ENCODE assay signal across 18 cellular contexts in genomic region chr19:56106993-56107392, GRCh38. TPM values are rescaled to one million over a fixed set of nuclear protein-coding genes. Genes with fewer than 3 reads are reported as not detected.
DNase-seq lines count a peak whose midpoint lies in the region; ATAC-seq and TF ChIP-seq lines count a peak whose summit lies in the region.
"Had no signal": no experiment of that assay in that cellular context is flagged by ENCODE, and none has a peak within 500 bp of the region (broad histone marks: within the 10 kb centered on the region; RNA-seq: fewer than 3 reads in every experiment).

No MANE protein-coding gene starts in this region.

- H3K4me3 ChIP-seq in Panc1 (ENCODE audit: low read depth in 2 of 2, low read length in 2 of 2) = peak overlapping the region in 1 of 2 experiments; percentile 41; a peak in 3 of 4 replicates
- H3K4me3 ChIP-seq in gastroesophageal sphincter = no peak overlapping the region
- H3K4me3 ChIP-seq in osteoblast (ENCODE audit: insufficient read depth, low read length) = no peak overlapping the region
- H3K4me3 ChIP-seq: right atrium auricular region, upper lobe of right lung had no signal

- H3K27me3 Mint-ChIP-seq in CD14-positive monocyte (ENCODE audit: low read depth in 3 of 3) (peaks cover 0 to 3% (median 0%) of the 10 kb centered on the region in 3 donors), HFFc6 (ENCODE audit: insufficient read depth) (peaks cover 7% of the 10 kb centered on the region)
- H3K27me3 Mint-ChIP-seq: activated naive CD4-positive, alpha-beta T cell treated with anti-CD3 and anti-CD28 coated beads, Interleukin-2, amount 50 U/mL, for 24 hours had no signal

- no peak overlapping the region for H3K4me2 ChIP-seq in osteoblast (ENCODE audit: insufficient read depth, low read length)

- no peaks in the 10 kb centered on the region for H3K9me3 ChIP-seq in Panc1 (ENCODE audit: control insufficient read depth, insufficient read depth, low read depth, low read length)
- no peaks in the 10 kb centered on the region for H3K9me3 ChIP-seq in gastroesophageal sphincter
- H3K9me3 ChIP-seq in osteoblast (ENCODE audit: low read depth, low read length) = no peaks in the 10 kb centered on the region
- H3K9me3 ChIP-seq: right atrium auricular region, upper lobe of right lung had no signal

- DNase-seq in CD14-positive monocyte (ENCODE audit: low spot score) (no peak), Panc1 (ENCODE audit: low read depth, low spot score) (no peak), osteoblast (ENCODE audit: insufficient read length, low spot score, missing footprints) (peak; percentile 53), HFFc6 (no peak), NCI-H2227 treated with DMSO at 0.1 percent for 48 hours (lab: John Stamatoyannopoulos, UW) (no peak), foreskin melanocyte (no peak)
- DNase-seq: cortex of kidney; kidney glomerular epithelial cell; NCI-H1436; stimulated activated CD4-positive, alpha-beta T cell treated with anti-CD3 and anti-CD28 coated beads, Interleukin-15, amount 100 ng/mL, for 24 hours; stimulated activated naive CD4-positive, alpha-beta T cell; upper lobe of right lung; WERI-Rb-1 had no signal

- POLR2A ChIA-PET in Panc1 (lab: Charles Lee) = interaction anchor here (0.7 kb wide), 1 partner anchor 33 kb away, joined by 4 read pairs; no protein-coding TSS in a partner anchor

- in situ Hi-C loops in Panc1 (cut with HindIII; ENCODE audit: low pct_unique_long_range_greater_than_20kb, low sequenced_read_pairs) = no loop called here

- H3K4me1 Mint-ChIP-seq in CD14-positive monocyte (peaks cover 64% of the 10 kb centered on the region), HFFc6 (ENCODE audit: low read depth) (no peaks in the 10 kb centered on the region)

- no peak for TF ChIP-seq EP300 in gastroesophageal sphincter (IDR thresholded peaks at IDR 0.05)

- peak overlapping the region; percentile 97 for H3K27ac ChIP-seq in Panc1 (ENCODE audit: low read length)
- H3K27ac ChIP-seq in gastroesophageal sphincter = peak overlapping the region; percentile 1 to 87 (median 84)
- no peak overlapping the region for H3K27ac ChIP-seq in osteoblast (ENCODE audit: low read depth, low read length)
- H3K27ac ChIP-seq: epithelial cell of prostate, WERI-Rb-1 had no signal

- TF ChIP-seq CTCF in CD14-positive monocyte (IDR thresholded peaks at IDR 0.05) (no peak), Panc1 (IDR thresholded peaks at IDR 0.05) (no peak), gastroesophageal sphincter (IDR thresholded peaks at IDR 0.05) (no peak), osteoblast (IDR thresholded peaks at IDR 0.05; ENCODE audit: extremely low read depth, low read depth, low read length) (no peak), HFFc6 (IDR thresholded peaks at IDR 0.05) (no peak)

- no peak overlapping the region for H2AFZ ChIP-seq in osteoblast (ENCODE audit: low read length)

- no TSS peak for BruUV-seq in Panc1 (replicated peaks; lab: Mats Ljungman, UMichigan)

- H3K9me3 Mint-ChIP-seq in CD14-positive monocyte (no peaks in the 10 kb centered on the region), HFFc6 (no peaks in the 10 kb centered on the region)
- H3K9me3 Mint-ChIP-seq: activated naive CD4-positive, alpha-beta T cell treated with anti-CD3 and anti-CD28 coated beads, Interleukin-2, amount 50 U/mL, for 24 hours had no signal

- intact Hi-C loops in CD14-positive monocyte (cut with micrococcal nuclease) (loop anchor here in 1 of 2 donors (10.0 kb wide), 1 partner anchor 48 kb away; no protein-coding TSS in a partner anchor), Panc1 (cut with micrococcal nuclease; ENCODE audit: unreplicated experiment) (no loop called here)

- H3K4me3 Mint-ChIP-seq in CD14-positive monocyte (no peak overlapping the region), HFFc6 (no peak overlapping the region)

- H3K27ac Mint-ChIP-seq in CD14-positive monocyte = peak overlapping the region in 5 of 7 donors; percentile 30 to 87 (median 42)
- H3K27ac Mint-ChIP-seq in HFFc6 = no peak overlapping the region
- H3K27ac Mint-ChIP-seq: activated naive CD4-positive, alpha-beta T cell treated with anti-CD3 and anti-CD28 coated beads, Interleukin-2, amount 50 U/mL, for 24 hours had no signal

- CTCF ChIA-PET in Panc1 (lab: Charles Lee) = no interaction called here

- ATAC-seq in Panc1 (no peak), gastroesophageal sphincter (no peak), HG03159 (IDR thresholded peaks at IDR 0.05; ENCODE audit: unreplicated experiment) (no peak)
- ATAC-seq: upper lobe of right lung had no signal

- no peak for TF ChIP-seq POLR2A in gastroesophageal sphincter (IDR thresholded peaks at IDR 0.05)

- H3K36me3 ChIP-seq in Panc1 (ENCODE audit: control insufficient read depth, insufficient read depth, low read length) (no peaks in the 10 kb centered on the region; the same call in 1 of the 2 replicates), gastroesophageal sphincter (peaks cover 0 to 13% of the 10 kb centered on the region in 2 donors), osteoblast (ENCODE audit: insufficient read depth, low read length) (peaks cover 2% of the 10 kb centered on the region)

- H3K36me3 Mint-ChIP-seq in CD14-positive monocyte (peaks cover 19 to 39% of the 10 kb centered on the region in 2 donors), HFFc6 (ENCODE audit: low read depth) (peaks cover 7% of the 10 kb centered on the region; the same call in 1 of the 2 replicates)
- H3K36me3 Mint-ChIP-seq: activated naive CD4-positive, alpha-beta T cell treated with anti-CD3 and anti-CD28 coated beads, Interleukin-2, amount 50 U/mL, for 24 hours had no signal

- peaks cover 93% of the 10 kb centered on the region for H3K79me2 ChIP-seq in osteoblast (ENCODE audit: insufficient read depth, low read length)

- 65 to 85% methylated on average over 5 of the region's 11 CpGs for WGBS in gastroesophageal sphincter (ENCODE audit: low coverage in 1 of 2), 2 donors

- H3K4me1 ChIP-seq in Panc1 (ENCODE audit: control insufficient read depth, insufficient read depth, low read length) = peaks cover 78% of the 10 kb centered on the region
- peaks cover 12 to 89% (median 67%) of the 10 kb centered on the region in 3 donors for H3K4me1 ChIP-seq in gastroesophageal sphincter
- H3K4me1 ChIP-seq in osteoblast (ENCODE audit: insufficient read depth, low read length) = peaks cover 22% of the 10 kb centered on the region

- H3K27me3 ChIP-seq in Panc1 (ENCODE audit: control insufficient read depth, insufficient read depth, low read length) (no peaks in the 10 kb centered on the region), gastroesophageal sphincter (no peaks in the 10 kb centered on the region), osteoblast (ENCODE audit: insufficient read depth, low read length) (no peaks in the 10 kb centered on the region)
- H3K27me3 ChIP-seq: right atrium auricular region, upper lobe of right lung had no signal

- peaks cover 71% of the 10 kb centered on the region for H4K20me1 ChIP-seq in osteoblast (ENCODE audit: insufficient read depth, low read length)

RNA-seq across cellular contexts. Expression of gene ZNF787, which starts 14.1 kb away (rescaled TPM):
- 1 to 10 TPM; 1.2 to 1.8 TPM for polyA plus RNA-seq in CD14-positive monocyte
- total RNA-seq in Panc1 (2021; ENCODE audit: unreplicated experiment) = 132 TPM
- polyA plus RNA-seq in Panc1 (2012; ENCODE audit: insufficient read length) = 200 TPM
- 10 to 100 TPM; 18.6 to 31.8 (median 19.7) TPM for total RNA-seq in gastroesophageal sphincter
- total RNA-seq in osteoblast = 23.6 and 27.5 TPM in 2 replicates
- total RNA-seq in HFFc6 (2021; fragmentation: NEBNext Ultra II Directional; extraction: Animal tissue kit (Norgen Biotek cat#: 25700)) = 10 to 100 TPM; 28.5 to 31.5 (median 29.5) TPM

RNA-seq across cellular contexts. Expression of gene ZNF444, which starts 34.1 kb away (rescaled TPM):
- 1 to 10 TPM; 2.7 to 3.5 TPM for polyA plus RNA-seq in CD14-positive monocyte
- total RNA-seq in Panc1 (2021; ENCODE audit: unreplicated experiment) = 81.5 TPM
- polyA plus RNA-seq in Panc1 (2012; ENCODE audit: insufficient read length) = 95.0 TPM
- 10 to 100 TPM; 36.2 to 57.9 (median 41.3) TPM for total RNA-seq in gastroesophageal sphincter
- total RNA-seq in osteoblast = 13.0 and 16.6 TPM in 2 replicates
- 10 to 100 TPM; 20.6 to 28.4 (median 22.5) TPM for total RNA-seq in HFFc6 (2021; fragmentation: NEBNext Ultra II Directional; extraction: Animal tissue kit (Norgen Biotek cat#: 25700))
